Comparison of ENCODE assay signal across 20 cellular contexts in the genomic region with DNA sequence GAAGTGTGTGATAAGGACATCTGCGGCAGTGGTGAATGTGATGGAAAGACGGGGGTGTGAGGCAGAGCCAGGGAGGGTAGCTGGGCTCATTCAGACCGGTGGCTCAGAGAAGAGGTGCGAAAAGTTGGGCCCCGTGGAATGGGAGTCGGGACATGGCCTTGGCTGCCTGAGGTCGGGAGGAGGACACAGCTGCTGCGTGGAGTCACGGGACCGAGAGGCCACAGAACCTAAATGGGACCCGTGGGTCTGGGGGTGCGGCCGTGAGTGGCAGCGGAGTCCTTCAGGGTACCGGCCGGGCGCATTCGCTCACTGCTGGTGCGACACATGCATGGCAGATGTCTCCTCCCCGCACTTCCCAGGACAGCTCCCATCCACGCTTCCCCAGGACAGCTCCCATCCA. TPM values are rescaled to one million over a fixed set of nuclear protein-coding genes. Genes with fewer than 3 reads are reported as not detected.
DNase-seq lines count a peak whose midpoint lies in the region; FAIRE-seq and TF ChIP-seq lines count a peak whose summit lies in the region.
"Had no signal": no experiment of that assay in that cellular context is flagged by ENCODE, and none has a peak within 500 bp of the region (broad histone marks: within the 10 kb centered on the region; RNA-seq: fewer than 3 reads in every experiment).

No MANE protein-coding gene starts in this region.

- H3K27me3 ChIP-seq in H7 (ENCODE audit: control insufficient read depth, insufficient read depth, low read length), result no peaks in the 10 kb centered on the region
- H3K27me3 ChIP-seq in astrocyte (ENCODE audit: insufficient read depth, low read length), result peaks cover 4% of the 10 kb centered on the region
- H3K27me3 ChIP-seq: BLaER1 treated with 17β-estradiol and CSF1 and Interleukin-3, amounts not matched to agents 10 nM and 100 nM had no signal

- H3K36me3 ChIP-seq in H7 (replicated peaks; ENCODE audit: control insufficient read depth, insufficient read depth, low read length) (no peaks in the 10 kb centered on the region), astrocyte (ENCODE audit: insufficient read depth, low read length) (no peaks in the 10 kb centered on the region)
- H3K36me3 ChIP-seq: BLaER1 treated with 17β-estradiol and CSF1 and Interleukin-3, amounts not matched to agents 10 nM and 100 nM had no signal

- no peak overlapping the region for H3K9ac ChIP-seq in astrocyte (ENCODE audit: low read length)
- H3K9ac ChIP-seq: BLaER1 treated with 17β-estradiol and CSF1 and Interleukin-3, amounts not matched to agents 10 nM and 100 nM had no signal

- H3K27ac Mint-ChIP-seq in astrocyte (ENCODE audit: unreplicated experiment), result peak overlapping the region; percentile 4
- H3K27ac Mint-ChIP-seq: B cell; CD4-positive, alpha-beta T cell; CD8-positive, alpha-beta T cell had no signal

- intact Hi-C loops in posterior vena cava (cut with DNase I), result no loop called here

- H2AFZ ChIP-seq in astrocyte (ENCODE audit: low read depth, low read length), result no peak overlapping the region

- no peaks in the 10 kb centered on the region for H3K79me2 ChIP-seq in astrocyte (ENCODE audit: insufficient read depth, low read length)

- peaks cover 33% of the 10 kb centered on the region for H3K27me3 Mint-ChIP-seq in astrocyte (ENCODE audit: low read depth, unreplicated experiment)
- H3K27me3 Mint-ChIP-seq: CD4-positive, alpha-beta T cell had no signal

- TF ChIP-seq CTCF in astrocyte (IDR thresholded peaks at IDR 0.05; ENCODE audit: insufficient read depth, low read depth, low read length), result no peak

- H3K4me2 ChIP-seq in astrocyte (ENCODE audit: low read length), result no peak overlapping the region
- H3K4me2 ChIP-seq: A549 had no signal

- H4K20me1 ChIP-seq in astrocyte (ENCODE audit: insufficient read depth, low read length), result no peaks in the 10 kb centered on the region
- H4K20me1 ChIP-seq: BLaER1 treated with 17β-estradiol and CSF1 and Interleukin-3, amounts not matched to agents 10 nM and 100 nM had no signal

- no peaks in the 10 kb centered on the region for H3K4me1 Mint-ChIP-seq in astrocyte (ENCODE audit: low read depth, unreplicated experiment)

- H3K4me3 ChIP-seq in H7 (ENCODE audit: insufficient read depth, low read depth, low read length) (no peak overlapping the region), astrocyte (ENCODE audit: insufficient read depth, low read depth, low read length) (no peak overlapping the region)
- H3K4me3 ChIP-seq: A549; BLaER1 treated with 17β-estradiol and CSF1 and Interleukin-3, amounts not matched to agents 10 nM and 100 nM had no signal

- H3K36me3 Mint-ChIP-seq in astrocyte (ENCODE audit: low read depth, unreplicated experiment), result no peaks in the 10 kb centered on the region
- H3K36me3 Mint-ChIP-seq: CD8-positive, alpha-beta T cell had no signal

- H3K9me3 ChIP-seq in astrocyte (ENCODE audit: insufficient read depth, low read depth, low read length), result no peaks in the 10 kb centered on the region
- H3K9me3 ChIP-seq: A549; BLaER1 treated with 17β-estradiol and CSF1 and Interleukin-3, amounts not matched to agents 10 nM and 100 nM; Caco-2 had no signal

- H3K4me1 ChIP-seq in astrocyte (ENCODE audit: insufficient read depth, low read length), result no peaks in the 10 kb centered on the region
- H3K4me1 ChIP-seq: A549, Caco-2 had no signal

- DNase-seq in H7 (peak; percentile 27), astrocyte (ENCODE audit: low read depth) (no peak), posterior vena cava (ENCODE audit: low spot score) (peak; percentile 76), HTR-8/SVneo (ENCODE audit: insufficient read length, low spot score) (no peak), hippocampal formation (lab: John Stamatoyannopoulos, UW) (no peak)
- DNase-seq in activated CD4-positive, alpha-beta T cell treated with anti-CD3 and anti-CD28 coated beads for 1 hour, result no peak
- DNase-seq: AML-193; Caco-2; Calu3; CD4-positive, alpha-beta T cell; CD8-positive, alpha-beta T cell; GF-D8 had no signal

- FAIRE-seq in astrocyte (lab: Jason Lieb, UNC) (no peak), HTR-8/SVneo (lab: Jason Lieb, UNC) (no peak)
- FAIRE-seq: A549, D721Med, G401.6, GM12891 had no signal

- peaks cover 1% of the 10 kb centered on the region for H3K9me3 Mint-ChIP-seq in astrocyte (ENCODE audit: unreplicated experiment)
- H3K9me3 Mint-ChIP-seq: CD4-positive, alpha-beta T cell; CD8-positive, alpha-beta T cell had no signal

- H3K4me3 Mint-ChIP-seq in astrocyte (ENCODE audit: unreplicated experiment), result no peak overlapping the region
- H3K4me3 Mint-ChIP-seq: B cell; CD4-positive, alpha-beta T cell; CD8-positive, alpha-beta T cell had no signal

- no peak overlapping the region for H3K27ac ChIP-seq in astrocyte (ENCODE audit: low read depth, low read length)
- H3K27ac ChIP-seq: 22Rv1; A549; BLaER1 treated with 17β-estradiol and CSF1 and Interleukin-3, amounts not matched to agents 10 nM and 100 nM; C4-2B had no signal

RNA-seq across cellular contexts. Expression of gene LARP4B, which starts 22.9 kb away (rescaled TPM):
- 31.3 and 36.9 TPM in 2 replicates for total RNA-seq in H7 (2014; rRNA removed; shearing (Covaris generic))
- total RNA-seq in astrocyte, result 97.3 and 101 TPM in 2 replicates
- 10 to 100 TPM; 49.6 to 57.8 TPM for total RNA-seq in posterior vena cava

RNA-seq across cellular contexts. Expression of gene GTPBP4, which starts 33.8 kb away (rescaled TPM):
- 40.8 and 53.7 TPM in 2 replicates for total RNA-seq in H7 (2014; rRNA removed; shearing (Covaris generic))
- 101 and 106 TPM in 2 replicates for total RNA-seq in astrocyte
- 10 to 100 TPM; 35.3 to 42.3 TPM for total RNA-seq in posterior vena cava

Comparison
In these comparisons a context has a peak if more than half of its experiments do, and no peak if none do; other contexts are left out.
1. DNase-seq: peak in H7 (single experiment) and posterior vena cava (single experiment); none in astrocyte (single experiment), activated CD4-positive, alpha-beta T cell treated with anti-CD3 and anti-CD28 coated beads for 1 hour (single experiment), HTR-8/SVneo (single experiment) and hippocampal formation (0 of 2).